12 cellular contexts compared by ENCODE assay signal in the genomic region with DNA sequence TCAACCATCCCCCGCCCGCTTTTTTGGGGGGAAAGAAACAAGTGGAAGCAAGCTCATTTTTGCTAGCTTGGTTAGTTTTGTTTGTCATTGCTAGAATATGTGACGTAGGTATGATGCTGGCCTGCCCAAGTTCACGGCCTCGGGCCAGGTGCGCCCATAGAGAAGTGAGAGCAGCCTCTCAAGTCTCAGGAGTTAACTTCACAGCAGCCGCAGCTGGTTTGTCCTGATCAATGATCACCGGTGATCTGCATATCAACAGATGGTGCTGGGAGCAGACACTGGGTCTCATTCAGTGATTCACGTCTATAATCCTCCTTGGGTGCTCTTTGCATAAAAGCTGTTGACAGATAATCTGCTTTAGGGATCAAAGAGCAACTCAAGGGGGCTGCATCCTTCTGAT. TPM values are rescaled to one million over a fixed set of nuclear protein-coding genes. Genes with fewer than 3 reads are reported as not detected.
DNase-seq lines count a peak whose midpoint lies in the region; ATAC-seq and TF ChIP-seq lines count a peak whose summit lies in the region.
"Had no signal": no experiment of that assay in that cellular context is flagged by ENCODE, and none has a peak within 500 bp of the region (broad histone marks: within the 10 kb centered on the region; RNA-seq: fewer than 3 reads in every experiment).

No MANE protein-coding gene starts in this region.

- no peak for TF ChIP-seq CTCF in endodermal cell (conservative IDR thresholded peaks at IDR 0.05)
- TF ChIP-seq CTCF in RWPE1 (conservative IDR thresholded peaks at IDR 0.05; ENCODE audit: low read depth) = no peak

- no peak overlapping the region for H3K27ac Mint-ChIP-seq in endodermal cell
- H3K27ac Mint-ChIP-seq: type B pancreatic cell had no signal

- H3K9me3 ChIP-seq in endodermal cell (ENCODE audit: control insufficient read depth, low read length) = no peaks in the 10 kb centered on the region

- H3K9me3 Mint-ChIP-seq in endodermal cell = no peaks in the 10 kb centered on the region
- H3K9me3 Mint-ChIP-seq in activated T-cell treated with anti-CD3 and anti-CD28 coated beads, Interleukin-2, amount 50 U/mL, for 4 hours = no peaks in the 10 kb centered on the region
- H3K9me3 Mint-ChIP-seq: type B pancreatic cell had no signal

- no peaks in the 10 kb centered on the region for H3K4me1 ChIP-seq in endodermal cell (ENCODE audit: control insufficient read depth, insufficient read depth, low read length)
- H3K4me1 ChIP-seq: parathyroid adenoma had no signal

- no peak overlapping the region for H3K27ac ChIP-seq in endodermal cell (ENCODE audit: low read depth, low read length)
- no peak overlapping the region for H3K27ac ChIP-seq in RWPE1
- H3K27ac ChIP-seq: parathyroid adenoma had no signal

- peak overlapping the region; percentile 32 for H3K4me3 Mint-ChIP-seq in endodermal cell
- H3K4me3 Mint-ChIP-seq in activated T-cell treated with anti-CD3 and anti-CD28 coated beads, Interleukin-2, amount 50 U/mL, for 4 hours = no peak overlapping the region

- DNase-seq in endodermal cell = peak; percentile 89
- no peak for DNase-seq in DMS 273 treated with DMSO at 0.1 percent for 48 hours (lab: John Stamatoyannopoulos, UW)
- DNase-seq in RWPE1 (ENCODE audit: low spot score) = no peak
- no peak for DNase-seq in NCI-H1694 treated with DMSO at 0.1 percent for 48 hours (lab: John Stamatoyannopoulos, UW)
- DNase-seq in activated T-cell treated with anti-CD3 and anti-CD28 coated beads, Interleukin-2, amount 50 U/mL, for 4 hours = no peak
- DNase-seq: activated CD4-positive, CD25-positive, alpha-beta regulatory T cell; Right ventricle myocardium superior had no signal

- peaks cover 19% of the 10 kb centered on the region for H3K4me1 Mint-ChIP-seq in endodermal cell
- peaks cover 7% of the 10 kb centered on the region for H3K4me1 Mint-ChIP-seq in activated T-cell treated with anti-CD3 and anti-CD28 coated beads, Interleukin-2, amount 50 U/mL, for 4 hours (ENCODE audit: low read depth)

- H3K36me3 ChIP-seq in endodermal cell (ENCODE audit: control insufficient read depth, insufficient read depth, low read length) = no peaks in the 10 kb centered on the region

- no peak overlapping the region for H3K9ac ChIP-seq in endodermal cell (ENCODE audit: extremely low read depth, low read length, poor library complexity, severe bottlenecking)
- H3K9ac ChIP-seq: parathyroid adenoma had no signal

- H3K4me3 ChIP-seq in endodermal cell (ENCODE audit: low read length) = no peak overlapping the region

- CTCF ChIA-PET in RWPE1 (lab: Yijun Ruan, JAX) = interaction anchor here (0.5 kb wide), 1 partner anchor 487 kb away, joined by 3 read pairs; no protein-coding TSS in a partner anchor

- peaks cover 25% of the 10 kb centered on the region for H3K27me3 ChIP-seq in endodermal cell (ENCODE audit: control insufficient read depth, insufficient read depth, low read length, poor library complexity, severe bottlenecking)

- no peaks in the 10 kb centered on the region for H3K36me3 Mint-ChIP-seq in endodermal cell (ENCODE audit: low read depth)
- no peaks in the 10 kb centered on the region for H3K36me3 Mint-ChIP-seq in activated T-cell treated with anti-CD3 and anti-CD28 coated beads, Interleukin-2, amount 50 U/mL, for 4 hours (ENCODE audit: insufficient read depth)
- H3K36me3 Mint-ChIP-seq: type B pancreatic cell had no signal

- WGBS in endodermal cell (ENCODE audit: insufficient coverage in 1 of 2, insufficient read length in 1 of 2), 2 experiments = 32 to 40% methylated on average over 5 to 9 of the region's 9 CpGs

- ATAC-seq in GM18511 (IDR thresholded peaks at IDR 0.05; ENCODE audit: unreplicated experiment) = peak; percentile 82
- peak; percentile 68 for ATAC-seq in GM21576 (IDR thresholded peaks at IDR 0.05; ENCODE audit: unreplicated experiment)
- ATAC-seq in HG03196 (IDR thresholded peaks at IDR 0.05; ENCODE audit: unreplicated experiment) = peak; percentile 47
- no peak for ATAC-seq in activated T-cell treated with anti-CD3 and anti-CD28 coated beads, Interleukin-2, amount 50 U/mL, for 4 hours

- POLR2A ChIA-PET in RWPE1 (lab: Yijun Ruan, JAX; ENCODE audit: low non-redundant PET) = no interaction called here

- H3K27me3 Mint-ChIP-seq in endodermal cell (ENCODE audit: insufficient read depth) = peaks cover 42% of the 10 kb centered on the region
- peaks cover 76% of the 10 kb centered on the region for H3K27me3 Mint-ChIP-seq in activated T-cell treated with anti-CD3 and anti-CD28 coated beads, Interleukin-2, amount 50 U/mL, for 4 hours (ENCODE audit: low read depth)

RNA-seq across cellular contexts. Expression of gene ENPP6, which starts 50.1 kb away (rescaled TPM):
- total RNA-seq in endodermal cell = under 1 TPM in 1 of 2 donors, not detected in 1; 0.07 TPM
- polyA plus RNA-seq in endodermal cell (2013, experiment 1 of 2) = 0.11 TPM
- not detected for polyA plus RNA-seq in endodermal cell (2013, experiment 2 of 2)
- under 1 TPM in 1 of 3 donors, not detected in 2; 0.11 TPM for total RNA-seq in activated T-cell treated with anti-CD3 and anti-CD28 coated beads, Interleukin-2, amount 50 U/mL, for 4 hours
- total RNA-seq: Right ventricle myocardium superior had no signal

Comparison
In these comparisons a context has a peak if more than half of its experiments do, and no peak if none do; other contexts are left out.
1. ATAC-seq: peak in GM18511 (single experiment), GM21576 (single experiment) and HG03196 (single experiment); none in activated T-cell treated with anti-CD3 and anti-CD28 coated beads, Interleukin-2, amount 50 U/mL, for 4 hours (0 of 2).